ENCODE assay signal across 19 cellular contexts in genomic region chr3:161284989-161285388, GRCh38.
"Had no signal": no experiment of that assay in that cellular context is flagged by ENCODE, and none has a peak within 500 bp of the region (broad histone marks: within the 10 kb centered on the region; RNA-seq: fewer than 3 reads in every experiment).

No MANE protein-coding gene starts in this region.

- H3K36me3 ChIP-seq: neutrophil, right atrium auricular region, stomach, thoracic aorta had no signal

- H3K4me3 ChIP-seq: body of pancreas, mucosa of descending colon, right atrium auricular region, skin epidermis, stomach, thoracic aorta had no signal

- H3K27ac ChIP-seq: body of pancreas, neutrophil, right atrium auricular region, stomach, thoracic aorta had no signal

- ATAC-seq: activated T-helper 17 cell treated with anti-CD3 and anti-CD28 coated beads, Interleukin-2, amount 50 U/mL, for 72 hours; body of pancreas; left lobe of liver; mucosa of descending colon; naive thymus-derived CD8-positive, alpha-beta T cell had no signal

- H3K27me3 ChIP-seq: body of pancreas, neutrophil, right atrium auricular region, stomach had no signal

- DNase-seq: activated CD4-positive, alpha-beta T cell treated with anti-CD3 and anti-CD28 coated beads, Interleukin-2, amount 10 ng/mL, durations not matched to agents 7 days and 5 days; activated CD4-positive, CD25-positive, alpha-beta regulatory T cell; activated naive CD4-positive, alpha-beta T cell treated with anti-CD3 and anti-CD28 coated beads, Interleukin-2, amount 10 ng/mL, durations not matched to agents 7 days and 5 days; activated T-cell treated with anti-CD3 and anti-CD28 coated beads for 4 hours; body of pancreas; cerebellar nuclear complex; endodermal cell; mucosa of descending colon; naive thymus-derived CD8-positive, alpha-beta T cell; posterior cingulate gyrus; stimulated activated CD4-positive, alpha-beta T cell treated with anti-CD3 and anti-CD28 coated beads, Interleukin-4, amount 100 ng/mL, for 4 hours; stomach; T-helper 2 cell had no signal
